16 cellular contexts compared by ENCODE assay signal in genomic region chr15:40976819-40977218, GRCh38. TPM values are rescaled to one million over a fixed set of nuclear protein-coding genes. Genes with fewer than 3 reads are reported as not detected.
"Had no signal": no experiment of that assay in that cellular context is flagged by ENCODE, and none has a peak within 500 bp of the region (broad histone marks: within the 10 kb centered on the region; RNA-seq: fewer than 3 reads in every experiment).

No MANE protein-coding gene starts in this region.

- H3K36me3 Mint-ChIP-seq: activated naive CD4-positive, alpha-beta T cell treated with anti-CD3 and anti-CD28 coated beads, Interleukin-2, amount 50 U/mL, for 72 hours had no signal

- H3K9me3 ChIP-seq: gastrocnemius medialis, ovary, SJSA1 had no signal

- H3K27ac Mint-ChIP-seq: activated CD4-positive, alpha-beta memory T cell treated with anti-CD3 and anti-CD28 coated beads, Interleukin-2, amount 10 ng/mL, durations not matched to agents 7 days and 5 days; activated CD4-positive, alpha-beta T cell treated with anti-CD3 and anti-CD28 coated beads for 36 hours; type B pancreatic cell had no signal

- H3K36me3 ChIP-seq: ovary had no signal

- H3K27ac ChIP-seq: epithelial cell of prostate, ovary, SJSA1, VCaP had no signal

- FAIRE-seq: colon, keratinocyte had no signal

- H3K4me3 ChIP-seq: gastrocnemius medialis, ovary, SJSA1 had no signal

- H3K4me1 Mint-ChIP-seq: activated CD4-positive, alpha-beta T cell treated with anti-CD3 and anti-CD28 coated beads for 36 hours had no signal

- H3K4me3 Mint-ChIP-seq: activated CD4-positive, alpha-beta memory T cell treated with anti-CD3 and anti-CD28 coated beads, Interleukin-2, amount 10 ng/mL, durations not matched to agents 7 days and 5 days; activated CD4-positive, alpha-beta T cell treated with anti-CD3 and anti-CD28 coated beads for 36 hours; type B pancreatic cell had no signal

- H3K9me3 Mint-ChIP-seq: activated CD4-positive, alpha-beta memory T cell treated with anti-CD3 and anti-CD28 coated beads, Interleukin-2, amount 10 ng/mL, durations not matched to agents 7 days and 5 days; activated naive CD4-positive, alpha-beta T cell treated with anti-CD3 and anti-CD28 coated beads, Interleukin-2, amount 50 U/mL, for 72 hours; type B pancreatic cell had no signal

- H3K27me3 Mint-ChIP-seq: activated CD4-positive, alpha-beta memory T cell treated with anti-CD3 and anti-CD28 coated beads, Interleukin-2, amount 10 ng/mL, durations not matched to agents 7 days and 5 days; activated CD4-positive, alpha-beta T cell treated with anti-CD3 and anti-CD28 coated beads for 36 hours; type B pancreatic cell had no signal

- DNase-seq: activated CD4-positive, alpha-beta memory T cell treated with anti-CD3 and anti-CD28 coated beads, Interleukin-2, amount 10 ng/mL, durations not matched to agents 7 days and 5 days; activated CD4-positive, alpha-beta T cell treated with anti-CD3 and anti-CD28 coated beads for 36 hours; activated CD8-positive, alpha-beta memory T cell treated with anti-CD3 and anti-CD28 coated beads, Interleukin-2, amount 50 U/mL, for 48 hours; effector CD8-positive, alpha-beta T cell; gastrocnemius medialis; left ventricle myocardium superior; ovary; stimulated activated CD4-positive, alpha-beta T cell treated with anti-CD3 and anti-CD28 coated beads, Interleukin-4, amount 100 ng/mL, for 4 hours; SW 1271 had no signal

RNA-seq across cellular contexts. Expression of gene DLL4, which starts 47.7 kb away (rescaled TPM):
- total RNA-seq: activated CD4-positive, alpha-beta memory T cell treated with anti-CD3 and anti-CD28 coated beads, Interleukin-2, amount 10 ng/mL, durations not matched to agents 7 days and 5 days; SJSA1 had no signal
- polyA plus RNA-seq: keratinocyte had no signal
